ENCODE assay signal across 8 cellular contexts in genomic region chr6:46129634-46130505, GRCh38. TPM values are rescaled to one million over a fixed set of nuclear protein-coding genes. Genes with fewer than 3 reads are reported as not detected.
A peak's percentile ranks its signal among the peaks of the same experiment; 100 is the strongest.
DNase-seq lines count a peak whose midpoint lies in the region; ATAC-seq and TF ChIP-seq lines count a peak whose summit lies in the region.

Gene ENPP4 (plus strand): TSS chr6:46129989. CDS start chr6:46139584, 9,595 bp downstream.

- H3K36me3 Mint-ChIP-seq in T-helper 17 cell (ENCODE audit: low read depth): no peaks in the 10 kb centered on the region

- H3K36me3 ChIP-seq in aorta (ENCODE audit: control insufficient read depth in 1 of 2, insufficient read depth in 2 of 2, low read length in 1 of 2): no peaks in the 10 kb centered on the region

- H3K27ac ChIP-seq in aorta (ENCODE audit: low read depth in 1 of 2, low read length in 2 of 2): no peak within 1 kb of the TSS

- peak; percentile 99 for ATAC-seq in HG02642 (IDR thresholded peaks at IDR 0.05; ENCODE audit: poor library complexity, unreplicated experiment)
- peak; percentile 100 for ATAC-seq in T-helper 17 cell
- peak; percentile 100 for ATAC-seq in aorta (ENCODE audit: low FRiP score)

- H3K4me3 ChIP-seq in GM12865 (ENCODE audit: low read depth, low read length) (peak within 1 kb of the TSS; percentile 96), astrocyte of the cerebellum (ENCODE audit: low read depth, low read length) (peak within 1 kb of the TSS; percentile 63), aorta (ENCODE audit: low read length in 2 of 2) (peak within 1 kb of the TSS; percentile 96 to 98)

- H3K27me3 ChIP-seq in aorta (ENCODE audit: control insufficient read depth in 1 of 2, insufficient read depth in 2 of 2, low read length in 1 of 2): no peaks in the 10 kb centered on the region

- intact Hi-C loops in aorta (cut with DNase I): no loop called here

- H3K4me1 Mint-ChIP-seq in T-helper 17 cell: peaks cover 35% of the 10 kb centered on the region

- no peaks in the 10 kb centered on the region for H3K27me3 Mint-ChIP-seq in T-helper 17 cell

- H3K9me3 ChIP-seq in T-helper 17 cell (ENCODE audit: control insufficient read depth, low read length, poor library complexity, severe bottlenecking) (no peaks in the 10 kb centered on the region), aorta (ENCODE audit: control insufficient read depth, low read length) (no peaks in the 10 kb centered on the region)

- DNase-seq in GM12865 (ENCODE audit: low read depth): peak; percentile 96
- peak; percentile 85 for DNase-seq in NCI-H1436 (lab: John Stamatoyannopoulos, UW)
- DNase-seq in T-helper 17 cell: peak; percentile 76 to 93 (median 88)
- DNase-seq in astrocyte of the cerebellum (ENCODE audit: low read depth): peak; percentile 62
- DNase-seq in hippocampal formation (lab: John Stamatoyannopoulos, UW): peak; percentile 92 to 97
- peak; percentile 92 for DNase-seq in renal cortical epithelial cell (ENCODE audit: low read depth)
- peak; percentile 94 to 95 for DNase-seq in aorta

- 0 to 1% methylated on average over 54 to 61 of the region's 61 CpGs for WGBS in aorta, 2 donors

- peak; percentile 7 for TF ChIP-seq CTCF in GM12865 (IDR thresholded peaks at IDR 0.05; ENCODE audit: insufficient read depth, low read depth, low read length, missing control alignments)
- TF ChIP-seq CTCF in astrocyte of the cerebellum (IDR thresholded peaks at IDR 0.05; ENCODE audit: low read depth, low read length, missing control alignments): no peak

- in situ Hi-C loops in astrocyte of the cerebellum (cut with HindIII; ENCODE audit: low sequenced_read_pairs): no loop called here

- peak within 1 kb of the TSS; percentile 98 for H3K4me3 Mint-ChIP-seq in T-helper 17 cell

- peaks cover 0 to 1% of the 10 kb centered on the region in 2 donors for H3K4me1 ChIP-seq in aorta (ENCODE audit: control insufficient read depth in 1 of 2, insufficient read depth in 2 of 2, low read length in 2 of 2)

- peak within 1 kb of the TSS; percentile 95 for H3K27ac Mint-ChIP-seq in T-helper 17 cell

RNA-seq across cellular contexts. Expression of gene ENPP4, which starts in this region (rescaled TPM):
- total RNA-seq in T-helper 17 cell: 1 to 10 TPM; 2.9 to 4.6 TPM
- 9.1 and 25.5 TPM in 2 replicates for total RNA-seq in renal cortical epithelial cell
- 10 to 100 TPM; 20.4 to 27.0 TPM for total RNA-seq in aorta
- 10 to 100 TPM; 10.1 to 11.7 TPM for polyA plus RNA-seq in aorta
